ENCODE assay signal across 8 cellular contexts in genomic region chr16:89712476-89712805, GRCh38. TPM values are rescaled to one million over a fixed set of nuclear protein-coding genes. Genes with fewer than 3 reads are reported as not detected.
DNase-seq lines count a peak whose midpoint lies in the region; ATAC-seq and TF ChIP-seq lines count a peak whose summit lies in the region.

No MANE protein-coding gene starts in this region.

- CTCF ChIA-PET in activated CD8-positive, alpha-beta T cell treated with anti-CD3 and anti-CD28 coated beads for 36 hours (lab: Charles Lee) = interaction anchor here (1.2 to 1.5 kb wide), 3 partner anchors 11 to 148 kb away, joined by 4 to 5 read pairs (median 4); no protein-coding TSS in a partner anchor

- DNase-seq in 8988T = peak; percentile 49
- peak; percentile 36 for DNase-seq in GM13977 (ENCODE audit: low spot score)
- DNase-seq in activated CD8-positive, alpha-beta T cell treated with anti-CD3 and anti-CD28 coated beads for 36 hours = no peak
- DNase-seq in lower leg skin (ENCODE audit: low spot score in 2 of 2) = no peak
- DNase-seq in dorsolateral prefrontal cortex = no peak
- DNase-seq in activated CD4-positive, CD25-positive, alpha-beta regulatory T cell (lab: John Stamatoyannopoulos, UW) = no peak

- 27 to 32% methylated on average over 2 to 11 of the region's 11 CpGs for WGBS in lower leg skin, 2 donors

- peak overlapping the region; percentile 69 for H3K4me3 ChIP-seq in iPS-15b (ENCODE audit: low read depth, low read length)
- H3K4me3 ChIP-seq in lower leg skin (ENCODE audit: low read depth, poor library complexity, severe bottlenecking) = no peak overlapping the region
- H3K4me3 ChIP-seq in dorsolateral prefrontal cortex = no peak overlapping the region

- peak overlapping the region; percentile 68 for H3K27ac Mint-ChIP-seq in activated CD8-positive, alpha-beta T cell treated with anti-CD3 and anti-CD28 coated beads for 36 hours

- POLR2A ChIA-PET in activated CD8-positive, alpha-beta T cell treated with anti-CD3 and anti-CD28 coated beads for 36 hours (lab: Charles Lee) = interaction anchor here (0.7 to 2.2 kb wide), 4 partner anchors 11 to 872 kb away, joined by 3 to 5 read pairs (median 4); no protein-coding TSS in a partner anchor

- no peaks in the 10 kb centered on the region for H3K9me3 Mint-ChIP-seq in activated CD8-positive, alpha-beta T cell treated with anti-CD3 and anti-CD28 coated beads for 36 hours

- in situ Hi-C loops in GM13977 (cut with MboI; ENCODE audit: low pct_unique_long_range_greater_than_20kb, low sequenced_read_pairs, unreplicated experiment) = loop anchor here (10.0 kb wide), 1 partner anchor 152 kb away; no protein-coding TSS in a partner anchor

- peaks cover 6% of the 10 kb centered on the region for H3K4me1 Mint-ChIP-seq in activated CD8-positive, alpha-beta T cell treated with anti-CD3 and anti-CD28 coated beads for 36 hours (ENCODE audit: low read depth)

- no peak for TF ChIP-seq CTCF in GM13977 (IDR thresholded peaks at IDR 0.05; ENCODE audit: extremely low read depth, insufficient read depth, missing control alignments)
- TF ChIP-seq CTCF in activated CD8-positive, alpha-beta T cell treated with anti-CD3 and anti-CD28 coated beads for 36 hours (IDR thresholded peaks at IDR 0.05) = no peak
- no peak for TF ChIP-seq CTCF in lower leg skin (IDR thresholded peaks at IDR 0.05)
- no peak for TF ChIP-seq CTCF in dorsolateral prefrontal cortex (IDR thresholded peaks at IDR 0.05 in 54 of 56, conservative IDR thresholded peaks at IDR 0.05 in 2 of 56; ENCODE audit: low read depth in 1 of 56, partially characterized antibody in 56 of 56)

- no peaks in the 10 kb centered on the region for H3K9me3 ChIP-seq in iPS-15b (ENCODE audit: control insufficient read depth, insufficient read depth, low read length)

- H3K36me3 ChIP-seq in iPS-15b (ENCODE audit: control insufficient read depth, insufficient read depth, low read length) = peaks cover 8% of the 10 kb centered on the region

- H3K36me3 Mint-ChIP-seq in activated CD8-positive, alpha-beta T cell treated with anti-CD3 and anti-CD28 coated beads for 36 hours (ENCODE audit: low read depth) = peaks cover 25% of the 10 kb centered on the region

- H3K27me3 Mint-ChIP-seq in activated CD8-positive, alpha-beta T cell treated with anti-CD3 and anti-CD28 coated beads for 36 hours = no peaks in the 10 kb centered on the region

- no peak for ATAC-seq in activated CD8-positive, alpha-beta T cell treated with anti-CD3 and anti-CD28 coated beads for 36 hours
- ATAC-seq in GM19467 (IDR thresholded peaks at IDR 0.05; ENCODE audit: unreplicated experiment) = no peak

- H3K4me3 Mint-ChIP-seq in activated CD8-positive, alpha-beta T cell treated with anti-CD3 and anti-CD28 coated beads for 36 hours = peak overlapping the region; percentile 78

- peak overlapping the region in 1 of 59 donors; percentile 23 for H3K27ac ChIP-seq in dorsolateral prefrontal cortex

- intact Hi-C loops in activated CD8-positive, alpha-beta T cell treated with anti-CD3 and anti-CD28 coated beads for 36 hours (cut with micrococcal nuclease) = no loop called here
- intact Hi-C loops in lower leg skin (cut with DNase I; ENCODE audit: low total_unique reads) (no loop called here), dorsolateral prefrontal cortex (cut with DNase I) (no loop called here)

- H3K4me1 ChIP-seq in iPS-15b (ENCODE audit: control insufficient read depth, insufficient read depth, low read length) = peaks cover 2% of the 10 kb centered on the region

- H3K9ac ChIP-seq in iPS-15b (ENCODE audit: low read depth, low read length) = peak overlapping the region; percentile 61

- H3K27me3 ChIP-seq in iPS-15b (ENCODE audit: control insufficient read depth, insufficient read depth, low read length) = no peaks in the 10 kb centered on the region
- H3K27me3 ChIP-seq in dorsolateral prefrontal cortex = no peaks in the 10 kb centered on the region

- TF ChIP-seq POLR2A in lower leg skin (IDR thresholded peaks at IDR 0.05) = no peak

RNA-seq across cellular contexts. Expression of gene VPS9D1, which starts 8.3 kb away (rescaled TPM):
- 1 to 10 TPM; 1.5 to 1.6 TPM for total RNA-seq in activated CD8-positive, alpha-beta T cell treated with anti-CD3 and anti-CD28 coated beads for 36 hours
- total RNA-seq in lower leg skin (1 to 10 TPM; 5.8 to 9.8 (median 7.0) TPM), dorsolateral prefrontal cortex (10 to 100 TPM; 29.3 to 75.4 (median 48.9) TPM)

RNA-seq across cellular contexts. Expression of gene ZNF276, which starts 8.9 kb away (rescaled TPM):
- total RNA-seq in activated CD8-positive, alpha-beta T cell treated with anti-CD3 and anti-CD28 coated beads for 36 hours = 10 to 100 TPM; 24.6 to 27.9 TPM
- total RNA-seq in lower leg skin (10 to 100 TPM; 44.7 to 62.0 (median 52.8) TPM), dorsolateral prefrontal cortex (10 to 100 TPM; 23.1 to 70.6 (median 42.1) TPM)

RNA-seq across cellular contexts. Expression of gene SPATA2L, which starts 10.9 kb away (rescaled TPM):
- 1 to 10 TPM; 2.6 to 3.3 TPM for total RNA-seq in activated CD8-positive, alpha-beta T cell treated with anti-CD3 and anti-CD28 coated beads for 36 hours
- total RNA-seq in lower leg skin (10 to 100 TPM; 18.3 to 34.6 (median 28.4) TPM), dorsolateral prefrontal cortex (10 to 100 TPM in 85 of 120 experiments, 1 to 10 TPM in 35; 4.5 to 25.5 (median 11.4) TPM)

RNA-seq across cellular contexts. Expression of gene CDK10, which starts 26.0 kb away (rescaled TPM):
- 10 to 100 TPM; 85.8 to 98.6 TPM for total RNA-seq in activated CD8-positive, alpha-beta T cell treated with anti-CD3 and anti-CD28 coated beads for 36 hours
- 10 to 100 TPM; 34.6 to 69.1 (median 40.9) TPM for total RNA-seq in lower leg skin
- 100 to 1,000 TPM in 49 of 120 experiments, 10 to 100 TPM in 71; 57.3 to 194 (median 96.1) TPM for total RNA-seq in dorsolateral prefrontal cortex

RNA-seq across cellular contexts. Expression of gene SPATA33, which starts 54.8 kb away (rescaled TPM):
- total RNA-seq in activated CD8-positive, alpha-beta T cell treated with anti-CD3 and anti-CD28 coated beads for 36 hours = 1 to 10 TPM; 6.3 to 7.1 TPM
- total RNA-seq in lower leg skin (1 to 10 TPM; 1.1 to 4.1 (median 2.5) TPM), dorsolateral prefrontal cortex (10 to 100 TPM; 14.5 to 39.6 (median 23.2) TPM)

Comparison
In these comparisons a context has a peak if more than half of its experiments do, and no peak if none do; other contexts are left out.
1. DNase-seq: peak in 8988T (single experiment) and GM13977 (single experiment); none in activated CD8-positive, alpha-beta T cell treated with anti-CD3 and anti-CD28 coated beads for 36 hours (single experiment), lower leg skin (0 of 2), dorsolateral prefrontal cortex (0 of 10) and activated CD4-positive, CD25-positive, alpha-beta regulatory T cell (0 of 4).